2 cellular contexts compared by ENCODE assay signal in the genomic region with DNA sequence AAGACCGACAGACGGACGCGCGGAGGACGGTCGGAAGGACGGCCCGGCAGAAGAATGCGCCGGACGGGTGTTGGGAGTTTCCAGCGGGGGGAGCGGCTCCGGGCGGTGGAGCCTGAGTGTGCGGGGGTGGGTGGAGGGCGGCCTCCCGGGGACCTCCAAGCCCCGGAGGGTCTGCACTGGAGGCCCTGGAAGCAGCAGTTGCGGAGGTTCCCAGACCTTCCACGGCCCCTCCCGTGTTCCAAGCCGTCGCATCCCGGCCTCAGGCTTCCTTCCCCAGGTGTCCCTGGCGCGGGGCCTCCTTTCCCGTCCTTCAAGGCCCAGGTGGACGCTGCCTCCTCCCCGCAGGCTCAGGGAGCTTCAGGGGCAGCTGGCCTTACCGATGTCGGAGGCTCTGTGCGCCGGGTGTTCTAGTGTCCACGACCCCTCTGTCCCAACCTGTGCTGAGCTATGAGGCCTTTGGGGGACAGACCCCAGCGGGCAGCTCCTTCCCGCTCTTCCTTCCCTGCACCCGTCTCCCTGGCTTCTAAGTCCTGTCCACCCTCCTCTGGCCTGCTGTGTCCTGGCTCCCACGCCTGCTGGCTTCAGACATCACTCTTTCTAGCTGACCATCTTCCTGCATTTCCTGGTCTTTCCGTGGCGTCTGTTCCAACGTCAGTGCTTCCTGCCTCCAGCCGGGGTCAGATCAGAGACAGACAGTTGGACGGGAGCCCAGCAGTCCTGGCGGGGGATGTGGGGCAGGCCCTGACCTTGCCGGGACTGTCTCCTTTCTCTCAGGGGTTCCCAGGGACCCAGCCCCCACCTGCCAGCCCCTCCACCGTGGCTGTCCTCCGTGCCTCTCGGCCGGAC.
TF ChIP-seq lines count a peak whose summit lies in the region.

No MANE protein-coding gene starts in this region.

TF ChIP-seq in HCT116, 20 proteins besides CTCF, POLR2A, EP300 and RAD21 (continued from another document):
- TF ChIP-seq, protein P1, sequence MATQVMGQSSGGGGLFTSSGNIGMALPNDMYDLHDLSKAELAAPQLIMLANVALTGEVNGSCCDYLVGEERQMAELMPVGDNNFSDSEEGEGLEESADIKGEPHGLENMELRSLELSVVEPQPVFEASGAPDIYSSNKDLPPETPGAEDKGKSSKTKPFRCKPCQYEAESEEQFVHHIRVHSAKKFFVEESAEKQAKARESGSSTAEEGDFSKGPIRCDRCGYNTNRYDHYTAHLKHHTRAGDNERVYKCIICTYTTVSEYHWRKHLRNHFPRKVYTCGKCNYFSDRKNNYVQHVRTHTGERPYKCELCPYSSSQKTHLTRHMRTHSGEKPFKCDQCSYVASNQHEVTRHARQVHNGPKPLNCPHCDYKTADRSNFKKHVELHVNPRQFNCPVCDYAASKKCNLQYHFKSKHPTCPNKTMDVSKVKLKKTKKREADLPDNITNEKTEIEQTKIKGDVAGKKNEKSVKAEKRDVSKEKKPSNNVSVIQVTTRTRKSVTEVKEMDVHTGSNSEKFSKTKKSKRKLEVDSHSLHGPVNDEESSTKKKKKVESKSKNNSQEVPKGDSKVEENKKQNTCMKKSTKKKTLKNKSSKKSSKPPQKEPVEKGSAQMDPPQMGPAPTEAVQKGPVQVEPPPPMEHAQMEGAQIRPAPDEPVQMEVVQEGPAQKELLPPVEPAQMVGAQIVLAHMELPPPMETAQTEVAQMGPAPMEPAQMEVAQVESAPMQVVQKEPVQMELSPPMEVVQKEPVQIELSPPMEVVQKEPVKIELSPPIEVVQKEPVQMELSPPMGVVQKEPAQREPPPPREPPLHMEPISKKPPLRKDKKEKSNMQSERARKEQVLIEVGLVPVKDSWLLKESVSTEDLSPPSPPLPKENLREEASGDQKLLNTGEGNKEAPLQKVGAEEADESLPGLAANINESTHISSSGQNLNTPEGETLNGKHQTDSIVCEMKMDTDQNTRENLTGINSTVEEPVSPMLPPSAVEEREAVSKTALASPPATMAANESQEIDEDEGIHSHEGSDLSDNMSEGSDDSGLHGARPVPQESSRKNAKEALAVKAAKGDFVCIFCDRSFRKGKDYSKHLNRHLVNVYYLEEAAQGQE (IDR thresholded peaks at IDR 0.05; ENCODE audit: low read depth), result no peak

TF ChIP-seq in HEK293T, 16 proteins besides CTCF, POLR2A, EP300 and RAD21 (continued from another document):
- TF ChIP-seq FOXA1 (IDR thresholded peaks at IDR 0.05) (no peak), TARDBP (IDR thresholded peaks at IDR 0.05) (no peak), SUZ12 (IDR thresholded peaks at IDR 0.05) (no peak), FOXM1 (IDR thresholded peaks at IDR 0.05; ENCODE audit: borderline replicate concordance) (no peak), NFRKB (IDR thresholded peaks at IDR 0.05) (no peak)
